ENCODE assay signal across 8 cellular contexts in the genomic region with DNA sequence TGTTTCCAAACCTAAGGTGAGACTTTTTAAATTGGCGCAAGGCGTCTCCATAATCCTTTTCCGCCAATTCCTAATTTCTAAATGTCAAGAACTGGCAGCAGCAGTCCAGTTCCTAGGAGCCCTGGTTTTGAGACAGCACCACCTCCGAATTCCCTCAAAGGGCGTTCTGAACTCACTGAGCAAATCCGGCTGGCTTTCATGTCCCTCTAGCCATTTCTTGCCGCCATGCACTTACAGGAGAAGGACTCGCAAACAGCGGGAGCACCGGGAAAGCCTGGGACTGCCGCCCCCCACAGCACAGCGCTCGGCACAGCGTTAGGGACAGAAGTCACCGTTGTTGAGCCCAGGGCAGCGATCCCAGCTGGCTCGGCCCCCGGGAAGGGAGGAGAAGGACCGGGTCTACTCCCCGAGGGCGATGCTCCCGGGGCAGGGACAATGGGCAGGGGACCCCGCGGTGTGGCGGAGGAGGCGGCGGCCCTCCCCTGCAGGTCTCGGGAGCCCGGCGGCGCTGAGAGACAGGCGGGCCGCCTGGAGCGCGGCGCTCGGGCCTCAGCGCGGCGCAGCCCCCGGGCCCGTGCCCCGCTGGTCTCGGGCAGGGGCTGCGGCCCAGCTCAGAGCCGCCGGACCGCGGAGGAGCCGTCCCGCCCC. TPM values are rescaled to one million over a fixed set of nuclear protein-coding genes. Genes with fewer than 3 reads are reported as not detected.
DNase-seq lines count a peak whose midpoint lies in the region; ATAC-seq and TF ChIP-seq lines count a peak whose summit lies in the region.

No MANE protein-coding gene starts in this region.

- no peak for TF ChIP-seq CTCF in esophagus squamous epithelium (IDR thresholded peaks at IDR 0.05)
- TF ChIP-seq CTCF in transverse colon (IDR thresholded peaks at IDR 0.05): no peak

- 0 to 1% methylated on average over 5 to 6 of the region's 51 CpGs for WGBS in esophagus squamous epithelium, 2 donors
- WGBS in transverse colon (ENCODE audit: low coverage in 1 of 2), 2 donors: 0 to 1% methylated on average over 4 to 36 of the region's 51 CpGs

- no peak for TF ChIP-seq EP300 in transverse colon (IDR thresholded peaks at IDR 0.05; ENCODE audit: low read depth)

- peak overlapping the region; percentile 93 to 100 (median 99) for H3K27ac ChIP-seq in esophagus squamous epithelium
- H3K27ac ChIP-seq in transverse colon: peak overlapping the region; percentile 95 to 97 (median 96)

- peak; percentile 37 to 68 for DNase-seq in NCI-H524 (lab: John Stamatoyannopoulos, UW)
- DNase-seq in NCI-H524 treated with DMSO at 0.1 percent for 48 hours (lab: John Stamatoyannopoulos, UW): no peak
- DNase-seq in NCI-H2227 (lab: John Stamatoyannopoulos, UW; ENCODE audit: unreplicated experiment): peak; percentile 57
- DNase-seq in activated T-cell treated with anti-CD3 and anti-CD28 coated beads, Interleukin-2, amount 50 U/mL, for 48 hours: peak; percentile 51 to 54
- DNase-seq in esophagus squamous epithelium (lab: John Stamatoyannopoulos, UW): no peak
- peak; percentile 47 for DNase-seq in transverse colon

- in situ Hi-C loops in transverse colon (cut with MboI; ENCODE audit: low pct_ligation_motif_present in 1 of 4, low pct_unique_long_range_greater_than_20kb in 1 of 4, low sequenced_read_pairs in 3 of 4): no loop called here

- no peak for TF ChIP-seq POLR2A in esophagus squamous epithelium (IDR thresholded peaks at IDR 0.05)
- TF ChIP-seq POLR2A in transverse colon (IDR thresholded peaks at IDR 0.05): no peak

- intact Hi-C loops in esophagus squamous epithelium (cut with DNase I) (no loop called here), transverse colon (cut with DNase I; ENCODE audit: low total_unique reads) (no loop called here)

- H3K4me1 ChIP-seq in esophagus squamous epithelium (peaks cover 22 to 57% (median 35%) of the 10 kb centered on the region in 3 donors), mucosa of stomach (ENCODE audit: control insufficient read depth, insufficient read depth, low read length) (peaks cover 24% of the 10 kb centered on the region), transverse colon (peaks cover 26 to 64% (median 46%) of the 10 kb centered on the region in 4 donors)

- H3K9me3 ChIP-seq in esophagus squamous epithelium: no peaks in the 10 kb centered on the region
- no peaks in the 10 kb centered on the region for H3K9me3 ChIP-seq in mucosa of stomach (ENCODE audit: control insufficient read depth, low read length)
- no peaks in the 10 kb centered on the region for H3K9me3 ChIP-seq in transverse colon

- ATAC-seq in HG02798 (IDR thresholded peaks at IDR 0.05; ENCODE audit: poor library complexity, unreplicated experiment): peak; percentile 13

- H3K4me3 ChIP-seq in esophagus squamous epithelium: peak overlapping the region; percentile 84 to 96 (median 91)
- peak overlapping the region; percentile 12 for H3K4me3 ChIP-seq in mucosa of stomach (ENCODE audit: low read length)
- peak overlapping the region; percentile 73 to 86 (median 86) for H3K4me3 ChIP-seq in transverse colon

- H3K27me3 ChIP-seq in esophagus squamous epithelium: no peaks in the 10 kb centered on the region
- no peaks in the 10 kb centered on the region for H3K27me3 ChIP-seq in mucosa of stomach (ENCODE audit: control insufficient read depth, insufficient read depth, low read length)
- no peaks in the 10 kb centered on the region for H3K27me3 ChIP-seq in transverse colon

- H3K9ac ChIP-seq in mucosa of stomach (ENCODE audit: low read length): peak overlapping the region; percentile 81

- H3K36me3 ChIP-seq in esophagus squamous epithelium (peaks cover 0 to 14% (median 0%) of the 10 kb centered on the region in 3 donors), mucosa of stomach (ENCODE audit: control insufficient read depth, insufficient read depth, low read length) (no peaks in the 10 kb centered on the region), transverse colon (no peaks in the 10 kb centered on the region)

RNA-seq across cellular contexts. Expression of gene ARHGAP17, which starts 0.5 kb away (rescaled TPM):
- total RNA-seq in esophagus squamous epithelium (10 to 100 TPM; 36.2 to 48.1 (median 43.2) TPM), transverse colon (100 to 1,000 TPM in 3 of 4 donors, 10 to 100 TPM in 1; 60.9 to 141 (median 102) TPM)

Comparison
In these comparisons a context has a peak if more than half of its experiments do, and no peak if none do; other contexts are left out.
1. DNase-seq: peak in NCI-H524 (2 of 2), NCI-H2227 (single experiment), activated T-cell treated with anti-CD3 and anti-CD28 coated beads, Interleukin-2, amount 50 U/mL, for 48 hours (2 of 2) and transverse colon (single experiment); none in NCI-H524 treated with DMSO at 0.1 percent for 48 hours (single experiment) and esophagus squamous epithelium (single experiment).
2. H3K4me3 ChIP-seq: peak in every context shown above with its lines; median percentile 91 in esophagus squamous epithelium; 86 in transverse colon; 12 in mucosa of stomach.